Comparison of ENCODE assay signal across 2 cellular contexts in the genomic region with DNA sequence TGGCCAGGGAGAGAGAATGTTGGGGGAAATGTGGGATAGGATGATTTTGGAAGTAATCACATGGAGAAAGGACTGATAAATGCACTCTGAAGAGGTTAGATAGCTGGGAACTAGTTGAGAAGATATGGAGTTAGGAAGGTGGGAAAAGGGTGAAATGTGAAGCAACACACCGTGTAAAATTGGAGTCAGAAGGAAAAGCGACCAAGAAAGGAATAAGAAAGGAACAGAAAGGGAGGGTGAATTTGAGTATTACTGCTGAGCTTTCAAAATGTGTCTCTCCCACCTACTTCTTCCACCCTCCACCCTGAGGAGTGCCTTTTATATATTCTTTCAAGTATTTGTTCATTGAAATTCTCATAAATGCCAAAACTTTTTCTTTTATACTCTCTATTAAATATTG.
TF ChIP-seq lines count a peak whose summit lies in the region.

No MANE protein-coding gene starts in this region.

TF ChIP-seq in A549, 52 proteins besides CTCF, POLR2A, EP300 and RAD21:
- TF ChIP-seq ESRRA (IDR thresholded peaks at IDR 0.05; ENCODE audit: borderline replicate concordance, low read length) = no peak
- no peak for TF ChIP-seq TP53 (CRISPR knock-in tag; IDR thresholded peaks at IDR 0.05)
- peak; percentile 43 for TF ChIP-seq MAFK (IDR thresholded peaks at IDR 0.05; ENCODE audit: partially characterized antibody)
- no peak for TF ChIP-seq TFCP2L1 (CRISPR knock-in tag; IDR thresholded peaks at IDR 0.05)

TF ChIP-seq in IMR-90, 13 proteins besides CTCF, POLR2A, EP300 and RAD21:
- TF ChIP-seq MXI1 (IDR thresholded peaks at IDR 0.05; ENCODE audit: borderline replicate concordance, low read depth, low read length) (no peak), MAFK (IDR thresholded peaks at IDR 0.05; ENCODE audit: low read depth, low read length) (no peak), CEBPB (IDR thresholded peaks at IDR 0.05; ENCODE audit: low read depth, low read length) (no peak), NFE2L2 (IDR thresholded peaks at IDR 0.05; ENCODE audit: low read depth, low read length) (no peak), RFX5 (IDR thresholded peaks at IDR 0.05; ENCODE audit: low read depth, low read length) (no peak), FOS (IDR thresholded peaks at IDR 0.05; ENCODE audit: low read depth, low read length) (no peak), BHLHE40 (IDR thresholded peaks at IDR 0.05; ENCODE audit: low read depth, low read length) (no peak), RCOR1 (IDR thresholded peaks at IDR 0.05; ENCODE audit: insufficient replicate concordance, low read length) (no peak), SMC3 (IDR thresholded peaks at IDR 0.05; ENCODE audit: low read depth, low read length) (no peak), MAZ (IDR thresholded peaks at IDR 0.05; ENCODE audit: borderline replicate concordance, low read depth, low read length) (no peak), CHD1 (IDR thresholded peaks at IDR 0.05; ENCODE audit: low read depth, low read length) (no peak)
- TF ChIP-seq, protein P1, sequence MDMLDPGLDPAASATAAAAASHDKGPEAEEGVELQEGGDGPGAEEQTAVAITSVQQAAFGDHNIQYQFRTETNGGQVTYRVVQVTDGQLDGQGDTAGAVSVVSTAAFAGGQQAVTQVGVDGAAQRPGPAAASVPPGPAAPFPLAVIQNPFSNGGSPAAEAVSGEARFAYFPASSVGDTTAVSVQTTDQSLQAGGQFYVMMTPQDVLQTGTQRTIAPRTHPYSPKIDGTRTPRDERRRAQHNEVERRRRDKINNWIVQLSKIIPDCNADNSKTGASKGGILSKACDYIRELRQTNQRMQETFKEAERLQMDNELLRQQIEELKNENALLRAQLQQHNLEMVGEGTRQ (IDR thresholded peaks at IDR 0.05; ENCODE audit: low read depth, low read length) = no peak
- TF ChIP-seq, protein P2, sequence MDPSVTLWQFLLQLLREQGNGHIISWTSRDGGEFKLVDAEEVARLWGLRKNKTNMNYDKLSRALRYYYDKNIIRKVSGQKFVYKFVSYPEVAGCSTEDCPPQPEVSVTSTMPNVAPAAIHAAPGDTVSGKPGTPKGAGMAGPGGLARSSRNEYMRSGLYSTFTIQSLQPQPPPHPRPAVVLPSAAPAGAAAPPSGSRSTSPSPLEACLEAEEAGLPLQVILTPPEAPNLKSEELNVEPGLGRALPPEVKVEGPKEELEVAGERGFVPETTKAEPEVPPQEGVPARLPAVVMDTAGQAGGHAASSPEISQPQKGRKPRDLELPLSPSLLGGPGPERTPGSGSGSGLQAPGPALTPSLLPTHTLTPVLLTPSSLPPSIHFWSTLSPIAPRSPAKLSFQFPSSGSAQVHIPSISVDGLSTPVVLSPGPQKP (IDR thresholded peaks at IDR 0.05; ENCODE audit: borderline replicate concordance, low read depth, low read length) = no peak
